40 cellular contexts compared by ENCODE assay signal in the genomic region with DNA sequence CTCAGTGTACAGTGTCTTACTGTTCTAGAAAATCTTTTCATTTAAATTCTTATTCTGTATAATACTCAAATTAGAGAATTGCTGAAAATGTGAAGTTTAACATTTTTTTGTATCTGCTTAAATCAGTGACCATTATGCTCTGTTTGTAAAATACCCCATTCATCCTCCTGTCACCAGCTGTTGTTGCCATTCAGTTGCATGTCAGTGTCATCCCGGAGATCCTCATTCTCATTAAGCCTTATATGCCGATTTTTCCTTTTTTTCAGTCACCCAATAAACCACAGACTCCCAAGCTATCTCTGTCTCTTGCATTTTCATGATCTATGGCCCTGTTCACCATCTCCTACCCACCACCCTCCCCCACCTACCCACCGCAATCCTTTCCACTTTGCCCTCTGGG.
"Had no signal": no experiment of that assay in that cellular context is flagged by ENCODE, and none has a peak within 500 bp of the region (broad histone marks: within the 10 kb centered on the region; RNA-seq: fewer than 3 reads in every experiment).

No MANE protein-coding gene starts in this region.

- H3K27ac Mint-ChIP-seq: activated CD4-positive, alpha-beta memory T cell treated with anti-CD3 and anti-CD28 coated beads, Interleukin-2, amount 10 ng/mL, durations not matched to agents 7 days and 5 days; activated CD8-positive, alpha-beta memory T cell treated with anti-CD3 and anti-CD28 coated beads, Interleukin-2, amount 10 ng/mL, durations not matched to agents 7 days and 5 days; activated naive CD8-positive, alpha-beta T cell treated with anti-CD3 and anti-CD28 coated beads for 36 hours; activated T-cell treated with anti-CD3 and anti-CD28 coated beads, Interleukin-2, amount 50 U/mL, for 72 hours; activated T-helper 17 cell treated with anti-CD3 and anti-CD28 coated beads, Interleukin-2, amount 50 U/mL, for 72 hours; T-cell; T-helper 17 cell had no signal

- H3K4me3 ChIP-seq: cardiac muscle cell, MG63, Peyer's patch had no signal

- H3K9me3 ChIP-seq: MG63, Peyer's patch had no signal

- DNase-seq: activated CD4-positive, alpha-beta memory T cell treated with anti-CD3 and anti-CD28 coated beads, Interleukin-2, amount 10 ng/mL, durations not matched to agents 7 days and 5 days; activated CD4-positive, alpha-beta T cell treated with anti-CD3 and anti-CD28 coated beads for 1 hour; activated CD4-positive, alpha-beta T cell treated with anti-CD3 and anti-CD28 coated beads for 48 hours; activated CD4-positive, CD25-positive, alpha-beta regulatory T cell; activated CD8-positive, alpha-beta memory T cell treated with anti-CD3 and anti-CD28 coated beads for 24 hours; activated CD8-positive, alpha-beta memory T cell treated with anti-CD3 and anti-CD28 coated beads, Interleukin-2, amount 10 ng/mL, durations not matched to agents 7 days and 5 days; activated CD8-positive, alpha-beta memory T cell treated with anti-CD3 and anti-CD28 coated beads, Interleukin-2, amount 50 U/mL, for 48 hours; activated effector memory CD4-positive, alpha-beta T cell treated with anti-CD3 and anti-CD28 coated beads, Interleukin-2, amount 50 U/mL, for 16 hours; activated naive CD4-positive, alpha-beta T cell; activated naive CD4-positive, alpha-beta T cell treated with anti-CD3 and anti-CD28 coated beads, Interleukin-2, amount 50 U/mL, for 16 hours; activated naive CD8-positive, alpha-beta T cell treated with anti-CD3 and anti-CD28 coated beads for 36 hours; activated T-cell treated with anti-CD3 and anti-CD28 coated beads, Interleukin-2, amount 50 U/mL, for 1 hour; activated T-cell treated with anti-CD3 and anti-CD28 coated beads, Interleukin-2, amount 50 U/mL, for 72 hours; amniotic stem cell; aorta; Karpas-422; MG63; NCI-H1048; NCI-H1105 treated with DMSO at 0.1 percent for 48 hours; NCI-H1436; NCI-H1694; NCI-H1930; NCI-H2081 treated with DMSO at 0.1 percent for 48 hours; NCI-H226; NCI-H446 treated with DMSO at 0.1 percent for 48 hours; NCI-H524; NCI-H69; NCI-H82; NK-92 treated with Interleukin-12 subunit alpha and Interleukin-12 subunit beta, amount 100 ng/mL, for 24 hours; PC-3; Peyer's patch; RPMI8226; SHP77 treated with DMSO at 0.1 percent for 48 hours; T-cell; T-helper 17 cell; T-helper 9 cell; WERI-Rb-1 had no signal

- H3K4me3 Mint-ChIP-seq: activated CD4-positive, alpha-beta memory T cell treated with anti-CD3 and anti-CD28 coated beads, Interleukin-2, amount 10 ng/mL, durations not matched to agents 7 days and 5 days; activated CD8-positive, alpha-beta memory T cell treated with anti-CD3 and anti-CD28 coated beads, Interleukin-2, amount 10 ng/mL, durations not matched to agents 7 days and 5 days; activated naive CD8-positive, alpha-beta T cell treated with anti-CD3 and anti-CD28 coated beads for 36 hours; activated T-cell treated with anti-CD3 and anti-CD28 coated beads, Interleukin-2, amount 50 U/mL, for 72 hours; activated T-helper 17 cell treated with anti-CD3 and anti-CD28 coated beads, Interleukin-2, amount 50 U/mL, for 72 hours; T-cell; T-helper 17 cell had no signal

- H3K27me3 Mint-ChIP-seq: activated CD4-positive, alpha-beta memory T cell treated with anti-CD3 and anti-CD28 coated beads, Interleukin-2, amount 10 ng/mL, durations not matched to agents 7 days and 5 days; activated CD8-positive, alpha-beta memory T cell treated with anti-CD3 and anti-CD28 coated beads, Interleukin-2, amount 10 ng/mL, durations not matched to agents 7 days and 5 days; activated naive CD8-positive, alpha-beta T cell treated with anti-CD3 and anti-CD28 coated beads for 36 hours; activated T-helper 17 cell treated with anti-CD3 and anti-CD28 coated beads, Interleukin-2, amount 50 U/mL, for 72 hours; T-cell; T-helper 17 cell had no signal

- H3K27ac ChIP-seq: cardiac muscle cell, Peyer's patch, WERI-Rb-1 had no signal

- H3K9me3 Mint-ChIP-seq: activated T-helper 17 cell treated with anti-CD3 and anti-CD28 coated beads, Interleukin-2, amount 50 U/mL, for 72 hours; T-cell had no signal

- H3K27me3 ChIP-seq: cardiac muscle cell, MG63, Peyer's patch had no signal

- H3K4me1 ChIP-seq: Peyer's patch had no signal

- ATAC-seq: activated CD8-positive, alpha-beta memory T cell treated with anti-CD3 and anti-CD28 coated beads, Interleukin-2, amount 10 ng/mL, durations not matched to agents 7 days and 5 days; activated T-cell treated with anti-CD3 and anti-CD28 coated beads, Interleukin-2, amount 50 U/mL, for 72 hours; activated T-helper 17 cell treated with anti-CD3 and anti-CD28 coated beads, Interleukin-2, amount 50 U/mL, for 72 hours; PC-3; SK-N-SH treated with all-trans-retinoic acid at 6 μM for 48 hours; T-cell; T-helper 17 cell had no signal
